Comparison of ENCODE assay signal across 38 cellular contexts in genomic region chr9:16773617-16774016, GRCh38.
"Had no signal": no experiment of that assay in that cellular context is flagged by ENCODE, and none has a peak within 500 bp of the region (broad histone marks: within the 10 kb centered on the region; RNA-seq: fewer than 3 reads in every experiment).

No MANE protein-coding gene starts in this region.

- H3K4me3 Mint-ChIP-seq: activated naive CD4-positive, alpha-beta T cell treated with anti-CD3 and anti-CD28 coated beads for 36 hours; activated naive CD4-positive, alpha-beta T cell treated with anti-CD3 and anti-CD28 coated beads, Interleukin-2, amount 10 ng/mL, durations not matched to agents 7 days and 5 days; activated naive CD4-positive, alpha-beta T cell treated with anti-CD3 and anti-CD28 coated beads, Interleukin-2, amount 50 U/mL, for 24 hours; activated naive CD8-positive, alpha-beta T cell; activated naive CD8-positive, alpha-beta T cell treated with anti-CD3 and anti-CD28 coated beads for 36 hours; activated naive CD8-positive, alpha-beta T cell treated with anti-CD3 and anti-CD28 coated beads, Interleukin-2, amount 10 ng/mL, durations not matched to agents 7 days and 5 days; activated naive CD8-positive, alpha-beta T cell treated with anti-CD3 and anti-CD28 coated beads, Interleukin-2, amount 50 U/mL, for 24 hours; activated T-cell treated with anti-CD3 and anti-CD28 coated beads, Interleukin-2, amount 50 U/mL, for 24 hours; activated T-cell treated with anti-CD3 and anti-CD28 coated beads, Interleukin-2, amount 50 U/mL, for 4 hours; activated T-cell treated with anti-CD3 and anti-CD28 coated beads, Interleukin-2, amount 50 U/mL, for 72 hours; activated T-helper 1 cell treated with anti-CD3 and anti-CD28 coated beads, Interleukin-12 subunit alpha, Interleukin-12 subunit beta, Interleukin-2, Interleukin-4 antibody, amounts not matched to agents 30 ng/mL and 10 ng/mL and 1 ng/mL, durations not matched to agents 14 hours and 24 hours and 36 hours; activated T-helper 17 cell treated with anti-CD3 and anti-CD28 coated beads, Interleukin-2, amount 50 U/mL, for 72 hours; brain; central memory CD8-positive, alpha-beta T cell had no signal

- H3K27ac Mint-ChIP-seq: activated naive CD4-positive, alpha-beta T cell treated with anti-CD3 and anti-CD28 coated beads for 36 hours; activated naive CD4-positive, alpha-beta T cell treated with anti-CD3 and anti-CD28 coated beads, Interleukin-2, amount 10 ng/mL, durations not matched to agents 7 days and 5 days; activated naive CD4-positive, alpha-beta T cell treated with anti-CD3 and anti-CD28 coated beads, Interleukin-2, amount 50 U/mL, for 24 hours; activated naive CD4-positive, alpha-beta T cell treated with anti-CD3 and anti-CD28 coated beads, Interleukin-2, amount 50 U/mL, for 72 hours; activated naive CD8-positive, alpha-beta T cell; activated naive CD8-positive, alpha-beta T cell treated with anti-CD3 and anti-CD28 coated beads for 36 hours; activated naive CD8-positive, alpha-beta T cell treated with anti-CD3 and anti-CD28 coated beads, Interleukin-2, amount 10 ng/mL, durations not matched to agents 7 days and 5 days; activated naive CD8-positive, alpha-beta T cell treated with anti-CD3 and anti-CD28 coated beads, Interleukin-2, amount 50 U/mL, for 24 hours; activated T-cell treated with anti-CD3 and anti-CD28 coated beads, Interleukin-2, amount 50 U/mL, for 24 hours; activated T-cell treated with anti-CD3 and anti-CD28 coated beads, Interleukin-2, amount 50 U/mL, for 72 hours; activated T-helper 1 cell treated with anti-CD3 and anti-CD28 coated beads, Interleukin-12 subunit alpha, Interleukin-12 subunit beta, Interleukin-2, Interleukin-4 antibody, amounts not matched to agents 30 ng/mL and 10 ng/mL and 1 ng/mL, durations not matched to agents 14 hours and 24 hours and 36 hours; activated T-helper 17 cell treated with anti-CD3 and anti-CD28 coated beads, Interleukin-2, amount 50 U/mL, for 72 hours; activated T-helper 2 cell treated with anti-CD3 and anti-CD28 coated beads, Interferon-gamma antibody, Interleukin-2, Interleukin-4, amounts not matched to agents 10 μg/mL and 5 μg/mL and 100 μg/mL, durations not matched to agents 14 hours and 24 hours and 36 hours; brain had no signal

- H3K4me1 ChIP-seq: adrenal gland, ascending aorta, breast epithelium had no signal

- H3K36me3 Mint-ChIP-seq: activated naive CD4-positive, alpha-beta T cell treated with anti-CD3 and anti-CD28 coated beads, Interleukin-2, amount 10 ng/mL, durations not matched to agents 7 days and 5 days; activated naive CD4-positive, alpha-beta T cell treated with anti-CD3 and anti-CD28 coated beads, Interleukin-2, amount 50 U/mL, for 24 hours; activated naive CD4-positive, alpha-beta T cell treated with anti-CD3 and anti-CD28 coated beads, Interleukin-2, amount 50 U/mL, for 72 hours; activated naive CD8-positive, alpha-beta T cell; activated naive CD8-positive, alpha-beta T cell treated with anti-CD3 and anti-CD28 coated beads for 36 hours; activated naive CD8-positive, alpha-beta T cell treated with anti-CD3 and anti-CD28 coated beads, Interleukin-2, amount 10 ng/mL, durations not matched to agents 7 days and 5 days; brain had no signal

- H3K4me1 Mint-ChIP-seq: activated naive CD4-positive, alpha-beta T cell treated with anti-CD3 and anti-CD28 coated beads, Interleukin-2, amount 10 ng/mL, durations not matched to agents 7 days and 5 days; activated naive CD4-positive, alpha-beta T cell treated with anti-CD3 and anti-CD28 coated beads, Interleukin-2, amount 50 U/mL, for 24 hours; activated naive CD8-positive, alpha-beta T cell treated with anti-CD3 and anti-CD28 coated beads for 36 hours; activated naive CD8-positive, alpha-beta T cell treated with anti-CD3 and anti-CD28 coated beads, Interleukin-2, amount 10 ng/mL, durations not matched to agents 7 days and 5 days; activated naive CD8-positive, alpha-beta T cell treated with anti-CD3 and anti-CD28 coated beads, Interleukin-2, amount 50 U/mL, for 24 hours; activated T-helper 17 cell treated with anti-CD3 and anti-CD28 coated beads, Interleukin-2, amount 50 U/mL, for 72 hours; central memory CD8-positive, alpha-beta T cell had no signal

- H3K27ac ChIP-seq: adrenal gland, ascending aorta, brain microvascular endothelial cell, breast epithelium, cardiac muscle cell had no signal

- ATAC-seq: activated naive CD4-positive, alpha-beta T cell treated with anti-CD3 and anti-CD28 coated beads, Interleukin-2, amount 50 U/mL, for 72 hours; activated naive CD8-positive, alpha-beta T cell treated with anti-CD3 and anti-CD28 coated beads, Interleukin-2, amount 50 U/mL, for 24 hours; activated T-cell treated with anti-CD3 and anti-CD28 coated beads, Interleukin-2, amount 50 U/mL, for 4 hours; activated T-cell treated with anti-CD3 and anti-CD28 coated beads, Interleukin-2, amount 50 U/mL, for 72 hours; activated T-helper 17 cell treated with anti-CD3 and anti-CD28 coated beads, Interleukin-2, amount 50 U/mL, for 72 hours had no signal

- H3K27me3 Mint-ChIP-seq: activated naive CD4-positive, alpha-beta T cell treated with anti-CD3 and anti-CD28 coated beads, Interleukin-2, amount 10 ng/mL, durations not matched to agents 7 days and 5 days; activated naive CD4-positive, alpha-beta T cell treated with anti-CD3 and anti-CD28 coated beads, Interleukin-2, amount 50 U/mL, for 24 hours; activated naive CD8-positive, alpha-beta T cell treated with anti-CD3 and anti-CD28 coated beads for 36 hours; activated naive CD8-positive, alpha-beta T cell treated with anti-CD3 and anti-CD28 coated beads, Interleukin-2, amount 10 ng/mL, durations not matched to agents 7 days and 5 days; activated naive CD8-positive, alpha-beta T cell treated with anti-CD3 and anti-CD28 coated beads, Interleukin-2, amount 50 U/mL, for 24 hours; activated T-cell treated with anti-CD3 and anti-CD28 coated beads, Interleukin-2, amount 50 U/mL, for 24 hours; activated T-helper 17 cell treated with anti-CD3 and anti-CD28 coated beads, Interleukin-2, amount 50 U/mL, for 72 hours; brain; central memory CD8-positive, alpha-beta T cell had no signal

- H3K9me3 ChIP-seq: adrenal gland, ascending aorta, breast epithelium had no signal

- H3K4me3 ChIP-seq: adrenal gland, ascending aorta, breast epithelium, cardiac muscle cell had no signal

- DNase-seq: activated effector memory CD4-positive, alpha-beta T cell treated with anti-CD3 and anti-CD28 coated beads, Interleukin-2, amount 50 U/mL, for 16 hours; activated effector memory CD4-positive, alpha-beta T cell treated with Interleukin-2 at 50 U/mL for 16 hours; activated gamma-delta T cell; activated gamma-delta T cell treated with Interleukin-2 at 50 U/mL for 16 hours; activated naive CD4-positive, alpha-beta T cell; activated naive CD4-positive, alpha-beta T cell treated with anti-CD3 and anti-CD28 coated beads for 36 hours; activated naive CD4-positive, alpha-beta T cell treated with anti-CD3 and anti-CD28 coated beads, Interleukin-2, amount 10 ng/mL, durations not matched to agents 7 days and 5 days; activated naive CD4-positive, alpha-beta T cell treated with anti-CD3 and anti-CD28 coated beads, Interleukin-2, amount 50 U/mL, for 16 hours; activated naive CD4-positive, alpha-beta T cell treated with Interleukin-2 at 50 U/mL for 16 hours; activated naive CD8-positive, alpha-beta T cell treated with anti-CD3 and anti-CD28 coated beads for 36 hours; activated naive CD8-positive, alpha-beta T cell treated with anti-CD3 and anti-CD28 coated beads, Interleukin-2, amount 10 ng/mL, durations not matched to agents 7 days and 5 days; activated naive CD8-positive, alpha-beta T cell treated with anti-CD3 and anti-CD28 coated beads, Interleukin-2, amount 50 U/mL, for 24 hours; activated T-cell treated with anti-CD3 and anti-CD28 coated beads, Interleukin-2, amount 50 U/mL, for 1 hour; activated T-cell treated with anti-CD3 and anti-CD28 coated beads, Interleukin-2, amount 50 U/mL, for 24 hours; activated T-cell treated with anti-CD3 and anti-CD28 coated beads, Interleukin-2, amount 50 U/mL, for 4 hours; activated T-cell treated with anti-CD3 and anti-CD28 coated beads, Interleukin-2, amount 50 U/mL, for 48 hours; activated T-cell treated with anti-CD3 and anti-CD28 coated beads, Interleukin-2, amount 50 U/mL, for 72 hours; adrenal gland; amniotic stem cell; amygdala; anterior cingulate cortex; aorta; brain microvascular endothelial cell; caudate nucleus; central memory CD4-positive, alpha-beta T cell; cerebellar nuclear complex had no signal

- FAIRE-seq: bronchial epithelial cell had no signal

- H3K27me3 ChIP-seq: adrenal gland, ascending aorta, brain microvascular endothelial cell, breast epithelium had no signal

- H3K9me3 Mint-ChIP-seq: activated naive CD4-positive, alpha-beta T cell treated with anti-CD3 and anti-CD28 coated beads, Interleukin-2, amount 50 U/mL, for 24 hours; activated naive CD8-positive, alpha-beta T cell treated with anti-CD3 and anti-CD28 coated beads for 36 hours; activated naive CD8-positive, alpha-beta T cell treated with anti-CD3 and anti-CD28 coated beads, Interleukin-2, amount 10 ng/mL, durations not matched to agents 7 days and 5 days; brain had no signal

- H3K36me3 ChIP-seq: adrenal gland, ascending aorta, brain microvascular endothelial cell, breast epithelium, cardiac muscle cell had no signal
